ENCODE assay signal across 12 cellular contexts in genomic region chr22:42958937-42959336, GRCh38. TPM values are rescaled to one million over a fixed set of nuclear protein-coding genes. Genes with fewer than 3 reads are reported as not detected.
DNase-seq lines count a peak whose midpoint lies in the region; ATAC-seq, FAIRE-seq and TF ChIP-seq lines count a peak whose summit lies in the region.
"Had no signal": no experiment of that assay in that cellular context is flagged by ENCODE, and none has a peak within 500 bp of the region (broad histone marks: within the 10 kb centered on the region; RNA-seq: fewer than 3 reads in every experiment).

No MANE protein-coding gene starts in this region.

- peak overlapping the region; percentile 83 for H3K4me2 ChIP-seq in K562 (ENCODE audit: insufficient read depth, low read length)

- H3K4me1 Mint-ChIP-seq in activated T-cell treated with anti-CD3 and anti-CD28 coated beads, Interleukin-2, amount 50 U/mL, for 24 hours (ENCODE audit: low read depth), result peaks cover 69% of the 10 kb centered on the region

- peak overlapping the region; percentile 82 for H3K27ac ChIP-seq in K562 (ENCODE audit: extremely low read depth, low read depth, low read length)
- peak overlapping the region; percentile 42 to 77 (median 42) for H3K27ac ChIP-seq in right lobe of liver
- no peak overlapping the region for H3K27ac ChIP-seq in subcutaneous abdominal adipose tissue (ENCODE audit: low read depth, low read length)
- H3K27ac ChIP-seq: SK-N-MC had no signal

- H3K79me2 ChIP-seq in K562 (ENCODE audit: control insufficient read depth, insufficient read depth, low read length), result peaks cover 65% of the 10 kb centered on the region

- POLR2A ChIA-PET in K562 (lab: Yijun Ruan, JAX), result interaction anchor here (0.7 to 1.5 kb wide), 11 partner anchors 9 to 139 kb away, joined by 3 to 5 read pairs (median 4); partner anchors contain the start of gene PACSIN2

- peak overlapping the region; percentile 42 for H3K4me3 ChIP-seq in K562
- H3K4me3 ChIP-seq in right lobe of liver, result peak overlapping the region; percentile 20 to 55 (median 44)
- H3K4me3 ChIP-seq in subcutaneous abdominal adipose tissue (ENCODE audit: low read depth in 1 of 5, low read length in 5 of 5), result peak overlapping the region in 3 of 5 donors; percentile 12 to 62 (median 59)

- H3K9ac ChIP-seq in K562 (ENCODE audit: insufficient read depth in 1 of 2, low read depth in 2 of 2, low read length in 2 of 2), result peak overlapping the region; percentile 71 to 83; a peak in 3 of 4 replicates
- no peak overlapping the region for H3K9ac ChIP-seq in subcutaneous abdominal adipose tissue (ENCODE audit: low read length in 5 of 5)

- no peak overlapping the region for H2AFZ ChIP-seq in K562 (ENCODE audit: low read depth, low read length)

- peaks cover 12 to 39% of the 10 kb centered on the region in 2 experiments; a peak in 4 of 5 replicates for H3K4me1 ChIP-seq in K562 (replicated peaks in 1 of 2; ENCODE audit: control insufficient read depth in 2 of 2, insufficient read depth in 2 of 2, low read length in 2 of 2)
- peaks cover 0 to 49% (median 21%) of the 10 kb centered on the region in 4 donors for H3K4me1 ChIP-seq in right lobe of liver
- H3K4me1 ChIP-seq in subcutaneous abdominal adipose tissue (ENCODE audit: control insufficient read depth in 5 of 5, insufficient read depth in 5 of 5, low read length in 5 of 5), result peaks cover 6 to 38% (median 25%) of the 10 kb centered on the region in 5 donors

- CTCF ChIA-PET in K562 (lab: Yijun Ruan, JAX; ENCODE audit: low intra/inter-chr PET ratio), result no interaction called here

- H3K9me1 ChIP-seq in K562 (ENCODE audit: control insufficient read depth, insufficient read depth, low read length), result no peaks in the 10 kb centered on the region

- TF ChIP-seq EP300 in K562 (IDR thresholded peaks at IDR 0.05; ENCODE audit: low read length), result no peak

- BruUV-seq in K562 (replicated peaks; lab: Mats Ljungman, UMichigan), result no TSS peak

- no peaks in the 10 kb centered on the region for H3K27me3 ChIP-seq in K562 (ENCODE audit: control insufficient read depth in 2 of 2, insufficient read depth in 2 of 2, low read length in 2 of 2)
- no peaks in the 10 kb centered on the region for H3K27me3 ChIP-seq in right lobe of liver
- H3K27me3 ChIP-seq in subcutaneous abdominal adipose tissue (ENCODE audit: control insufficient read depth in 5 of 5, insufficient read depth in 4 of 5, low read length in 5 of 5), result no peaks in the 10 kb centered on the region

- no peaks in the 10 kb centered on the region for H3K9me3 ChIP-seq in K562 (replicated peaks; ENCODE audit: control insufficient read depth, insufficient read depth, low read depth, low read length)
- H3K9me3 ChIP-seq in right lobe of liver, result no peaks in the 10 kb centered on the region
- H3K9me3 ChIP-seq in subcutaneous abdominal adipose tissue (ENCODE audit: control insufficient read depth in 5 of 5, low read length in 5 of 5), result no peaks in the 10 kb centered on the region

- peaks cover 6% of the 10 kb centered on the region; the same call in 1 of the 2 replicates for H4K20me1 ChIP-seq in K562 (replicated peaks; ENCODE audit: control insufficient read depth, insufficient read depth, low read length)

- H3K36me3 ChIP-seq in K562 (ENCODE audit: control insufficient read depth, insufficient read depth, low read length) (no peaks in the 10 kb centered on the region), right lobe of liver (no peaks in the 10 kb centered on the region), subcutaneous abdominal adipose tissue (ENCODE audit: control insufficient read depth in 5 of 5, insufficient read depth in 5 of 5, low read length in 5 of 5) (no peaks in the 10 kb centered on the region)

- ATAC-seq in K562 (peak; percentile 36), right lobe of liver (no peak), GM18873 (IDR thresholded peaks at IDR 0.05; ENCODE audit: low FRiP score, unreplicated experiment) (no peak)

- H3K27me3 Mint-ChIP-seq in activated T-cell treated with anti-CD3 and anti-CD28 coated beads, Interleukin-2, amount 50 U/mL, for 24 hours, result no peaks in the 10 kb centered on the region
- H3K27me3 Mint-ChIP-seq: central memory CD8-positive, alpha-beta T cell had no signal

- FAIRE-seq in K562 (lab: Jason Lieb, UNC), result no peak

- intact Hi-C loops in K562 (cut with micrococcal nuclease), result no loop called here
- intact Hi-C loops in right lobe of liver (cut with DNase I), result no loop called here

- no peaks in the 10 kb centered on the region for H3K9me3 Mint-ChIP-seq in activated T-cell treated with anti-CD3 and anti-CD28 coated beads, Interleukin-2, amount 50 U/mL, for 24 hours
- H3K9me3 Mint-ChIP-seq: central memory CD8-positive, alpha-beta T cell had no signal

- peak overlapping the region; percentile 38 for H3K27ac Mint-ChIP-seq in activated T-cell treated with anti-CD3 and anti-CD28 coated beads, Interleukin-2, amount 50 U/mL, for 24 hours

- TF ChIP-seq CTCF in K562 (IDR thresholded peaks at IDR 0.05 in 2 of 3, conservative IDR thresholded peaks at IDR 0.05 in 1 of 3; ENCODE audit: insufficient read depth in 2 of 3, low read depth in 1 of 3, low read length in 3 of 3) (no peak), right lobe of liver (IDR thresholded peaks at IDR 0.05) (no peak)

- no peak for TF ChIP-seq RAD21 in K562 (CRISPR knock-in tag; conservative IDR thresholded peaks at IDR 0.05 in 1 of 2, IDR thresholded peaks at IDR 0.05 in 1 of 2)

- peaks cover 9% of the 10 kb centered on the region for H3K36me3 Mint-ChIP-seq in activated T-cell treated with anti-CD3 and anti-CD28 coated beads, Interleukin-2, amount 50 U/mL, for 24 hours (ENCODE audit: low read depth)

- H3K4me3 Mint-ChIP-seq in activated T-cell treated with anti-CD3 and anti-CD28 coated beads, Interleukin-2, amount 50 U/mL, for 24 hours, result no peak overlapping the region
- H3K4me3 Mint-ChIP-seq: central memory CD8-positive, alpha-beta T cell had no signal

- DNase-seq in activated T-cell treated with anti-CD3 and anti-CD28 coated beads, Interleukin-2, amount 50 U/mL, for 24 hours, result no peak
- no peak for DNase-seq in activated T-cell treated with anti-CD3 and anti-CD28 coated beads, Interleukin-2, amount 50 U/mL, for 1 hour
- DNase-seq in K562 (ENCODE audit: extremely low read depth in 1 of 4, low spot score in 3 of 4) (no peak), right lobe of liver (peak in 1 of 3 donors; percentile 34), HK-2 (ENCODE audit: unreplicated experiment) (no peak), NCI-H526 (lab: John Stamatoyannopoulos, UW) (no peak)
- DNase-seq: activated CD8-positive, alpha-beta memory T cell treated with anti-CD3 and anti-CD28 coated beads for 24 hours; NCI-H446 had no signal

- in situ Hi-C loops in K562 (cut with MboI), result no loop called here

- 13% methylated on average over 6 of the region's 6 CpGs for WGBS in K562 (ENCODE audit: insufficient coverage, low coverage, missing lambda C conversion rate)
- WGBS in right lobe of liver (ENCODE audit: insufficient coverage, low coverage, low lambda C conversion rate, missing lambda C conversion rate), result 14% methylated on average over 6 of the region's 6 CpGs

- no peak for TF ChIP-seq POLR2A in K562 (conservative IDR thresholded peaks at IDR 0.05)
- TF ChIP-seq POLR2A in right lobe of liver (IDR thresholded peaks at IDR 0.05), result no peak

TF ChIP-seq in K562, 482 proteins besides CTCF, POLR2A, EP300 and RAD21:
- TF ChIP-seq NR3C1 (CRISPR knock-in tag; IDR thresholded peaks at IDR 0.05) (no peak), DPF2 (IDR thresholded peaks at IDR 0.05) (no peak), ZBTB7A (IDR thresholded peaks at IDR 0.05; ENCODE audit: borderline replicate concordance, control insufficient read depth, low read depth, low read length) (peak; percentile 62; the same call in 1 of the 2 replicates), ZFP36 (IDR thresholded peaks at IDR 0.05; ENCODE audit: low read depth, low read length, partially characterized antibody) (peak; percentile 45), NFRKB (IDR thresholded peaks at IDR 0.05; ENCODE audit: low read depth) (no peak)

RNA-seq across cellular contexts. Expression of gene PACSIN2, which starts 56.0 kb away (rescaled TPM):
- 40.5 and 46.9 TPM in 2 replicates for total RNA-seq in K562 (2011; cell fraction: chromatin; rRNA removed; ENCODE audit: low replicate concordance)
- total RNA-seq in K562 (2011; cell fraction: nucleolus; rRNA removed), result 24.3 and 27.1 TPM in 2 replicates
- 37.3 and 38.1 TPM in 2 replicates for total RNA-seq in K562 (2011; cell fraction: nucleoplasm; rRNA removed)
- total RNA-seq in K562 (2014; rRNA removed) (20.3 and 23.9 TPM in 2 replicates), K562 (2014; rRNA removed; fragmentation: Illumina TruSeq; extraction: Trizol) (18.4 and 19.2 TPM in 2 replicates), K562 (2015; rRNA removed; fragmentation: Illumina TruSeq; extraction: Trizol) (21.0 TPM in 2 replicates), K562 (2021) (39.1 and 45.1 TPM in 2 replicates), right lobe of liver (10 to 100 TPM; 21.4 to 67.0 (median 47.1) TPM)
- polyA plus RNA-seq in K562 (2011; rRNA removed) (44.4 and 45.1 TPM in 2 replicates), K562 (2014; fragmentation: Illumina TruSeq; extraction: Trizol) (33.5 and 37.5 TPM in 2 replicates), K562 (2014; fragmentation: Nextera tagmentation; extraction: Ambion mirVana) (under 1 TPM; 0.45 to 0.83 TPM), K562 (2014; rRNA removed) (31.8 and 36.3 TPM in 2 replicates)
- polyA plus RNA-seq in K562 (2011; cell fraction: cytosol; rRNA removed), result 38.0 and 44.7 TPM in 2 replicates
- 53.1 and 58.4 TPM in 2 replicates for polyA plus RNA-seq in K562 (2011; cell fraction: nucleus; rRNA removed)
- 31.0 and 53.1 TPM in 2 replicates for polyA plus RNA-seq in K562 (2012)
- 23.9 and 28.8 TPM in 2 replicates for polyA minus RNA-seq in K562 (2011; rRNA and poly(A)+ RNA removed)
- polyA minus RNA-seq in K562 (2011; cell fraction: cytosol; rRNA and poly(A)+ RNA removed), result 13.7 and 17.0 TPM in 2 replicates
- 9.4 and 14.0 TPM in 2 replicates for polyA minus RNA-seq in K562 (2011; cell fraction: nucleus; rRNA and poly(A)+ RNA removed)

Comparison
In these comparisons a context has a peak if more than half of its experiments do, and no peak if none do; other contexts are left out.
1. H3K9ac ChIP-seq: peak in K562 (2 of 2); none in subcutaneous abdominal adipose tissue (0 of 5).
2. Peak in every context shown above with its lines, with median percentiles within 50 percentile points of each other: H3K4me3 ChIP-seq.